In genomic region chr12:107917912-107918800, GRCh38 we compare ENCODE assay signal across 9 cellular contexts.
DNase-seq lines count a peak whose midpoint lies in the region; ATAC-seq and TF ChIP-seq lines count a peak whose summit lies in the region.
"Had no signal": no experiment of that assay in that cellular context is flagged by ENCODE, and none has a peak within 500 bp of the region (broad histone marks: within the 10 kb centered on the region; RNA-seq: fewer than 3 reads in every experiment).

No MANE protein-coding gene starts in this region.

- H3K27me3 Mint-ChIP-seq in activated T-helper 2 cell treated with anti-CD3 and anti-CD28 coated beads, Interferon-gamma antibody, Interleukin-2, Interleukin-4, amounts not matched to agents 10 μg/mL and 5 μg/mL and 100 μg/mL, durations not matched to agents 14 hours and 24 hours and 36 hours (ENCODE audit: low read depth), result peaks cover 15% of the 10 kb centered on the region

- H3K36me3 ChIP-seq in RWPE2 (ENCODE audit: low read depth) (no peaks in the 10 kb centered on the region), left ventricle myocardium inferior (no peaks in the 10 kb centered on the region), tibial nerve (no peaks in the 10 kb centered on the region)

- no peaks in the 10 kb centered on the region for H3K9me3 Mint-ChIP-seq in activated T-helper 2 cell treated with anti-CD3 and anti-CD28 coated beads, Interferon-gamma antibody, Interleukin-2, Interleukin-4, amounts not matched to agents 10 μg/mL and 5 μg/mL and 100 μg/mL, durations not matched to agents 14 hours and 24 hours and 36 hours
- H3K9me3 Mint-ChIP-seq: IgD-negative memory B cell had no signal

- H3K27ac ChIP-seq in RWPE2 (ENCODE audit: poor library complexity, severe bottlenecking) (no peak overlapping the region), left ventricle myocardium inferior (replicated peaks) (no peak overlapping the region), tibial nerve (no peak overlapping the region)

- ATAC-seq in RWPE2 (ENCODE audit: low read depth) (peak; percentile 79), GM21786 (IDR thresholded peaks at IDR 0.05; ENCODE audit: unreplicated experiment) (no peak), HG03520 (IDR thresholded peaks at IDR 0.05; ENCODE audit: unreplicated experiment) (no peak)

- H3K4me1 ChIP-seq in RWPE2 (ENCODE audit: insufficient read depth, poor library complexity, severe bottlenecking) (no peaks in the 10 kb centered on the region), left ventricle myocardium inferior (no peaks in the 10 kb centered on the region), tibial nerve (no peaks in the 10 kb centered on the region)

- H3K27me3 ChIP-seq in RWPE2 (ENCODE audit: insufficient read depth, poor library complexity, severe bottlenecking) (peaks cover 8% of the 10 kb centered on the region), left ventricle myocardium inferior (ENCODE audit: low read depth) (peaks cover 88% of the 10 kb centered on the region), tibial nerve (peaks cover 0 to 18% of the 10 kb centered on the region in 2 donors)

- no peak overlapping the region for H3K27ac Mint-ChIP-seq in activated T-helper 2 cell treated with anti-CD3 and anti-CD28 coated beads, Interferon-gamma antibody, Interleukin-2, Interleukin-4, amounts not matched to agents 10 μg/mL and 5 μg/mL and 100 μg/mL, durations not matched to agents 14 hours and 24 hours and 36 hours
- H3K27ac Mint-ChIP-seq: IgD-negative memory B cell had no signal

- intact Hi-C loops in left ventricle myocardium inferior (cut with micrococcal nuclease), result no loop called here
- intact Hi-C loops in activated T-helper 2 cell treated with anti-CD3 and anti-CD28 coated beads, Interferon-gamma antibody, Interleukin-2, Interleukin-4, amounts not matched to agents 10 μg/mL and 5 μg/mL and 100 μg/mL, durations not matched to agents 14 hours and 24 hours and 36 hours (cut with micrococcal nuclease), result no loop called here

- DNase-seq in DMS53 treated with DMSO at 0.1 percent for 48 hours (lab: John Stamatoyannopoulos, UW; ENCODE audit: unreplicated experiment) (peak; percentile 17), HuH-7 (ENCODE audit: low spot score) (peak; percentile 47), RWPE2 (ENCODE audit: low spot score) (no peak), left ventricle myocardium inferior (no peak), tibial nerve (ENCODE audit: low spot score in 2 of 2) (no peak)
- no peak for DNase-seq in activated T-helper 2 cell treated with anti-CD3 and anti-CD28 coated beads, Interferon-gamma antibody, Interleukin-2, Interleukin-4, amounts not matched to agents 10 μg/mL and 5 μg/mL and 100 μg/mL, durations not matched to agents 14 hours and 24 hours and 36 hours (ENCODE audit: low spot score)

- no peak for TF ChIP-seq POLR2A in tibial nerve (IDR thresholded peaks at IDR 0.05)

- WGBS in tibial nerve, 2 donors, result 23% methylated on average over 8 of the region's 8 CpGs

- no peak overlapping the region for H3K4me3 Mint-ChIP-seq in activated T-helper 2 cell treated with anti-CD3 and anti-CD28 coated beads, Interferon-gamma antibody, Interleukin-2, Interleukin-4, amounts not matched to agents 10 μg/mL and 5 μg/mL and 100 μg/mL, durations not matched to agents 14 hours and 24 hours and 36 hours (ENCODE audit: low read depth)
- H3K4me3 Mint-ChIP-seq: IgD-negative memory B cell had no signal

- no peak overlapping the region for H3K4me3 ChIP-seq in RWPE2 (ENCODE audit: severe bottlenecking)
- H3K4me3 ChIP-seq in left ventricle myocardium inferior, result no peak overlapping the region
- H3K4me3 ChIP-seq in tibial nerve, result no peak overlapping the region

- no peaks in the 10 kb centered on the region for H3K36me3 Mint-ChIP-seq in activated T-helper 2 cell treated with anti-CD3 and anti-CD28 coated beads, Interferon-gamma antibody, Interleukin-2, Interleukin-4, amounts not matched to agents 10 μg/mL and 5 μg/mL and 100 μg/mL, durations not matched to agents 14 hours and 24 hours and 36 hours (ENCODE audit: low read depth)
- H3K36me3 Mint-ChIP-seq: IgD-negative memory B cell had no signal

- no peaks in the 10 kb centered on the region for H3K4me1 Mint-ChIP-seq in activated T-helper 2 cell treated with anti-CD3 and anti-CD28 coated beads, Interferon-gamma antibody, Interleukin-2, Interleukin-4, amounts not matched to agents 10 μg/mL and 5 μg/mL and 100 μg/mL, durations not matched to agents 14 hours and 24 hours and 36 hours (ENCODE audit: low read depth)

- TF ChIP-seq EP300 in tibial nerve (IDR thresholded peaks at IDR 0.05), result no peak

- H3K9me3 ChIP-seq in RWPE2 (ENCODE audit: severe bottlenecking), result no peaks in the 10 kb centered on the region
- peaks cover 7% of the 10 kb centered on the region for H3K9me3 ChIP-seq in left ventricle myocardium inferior (replicated peaks)
- no peaks in the 10 kb centered on the region for H3K9me3 ChIP-seq in tibial nerve

- TF ChIP-seq CTCF in RWPE2 (IDR thresholded peaks at IDR 0.05; ENCODE audit: poor library complexity, severe bottlenecking) (peak; percentile 88), left ventricle myocardium inferior (IDR thresholded peaks at IDR 0.05; ENCODE audit: borderline replicate concordance) (peak; percentile 68), tibial nerve (IDR thresholded peaks at IDR 0.05) (peak; percentile 34 to 59 (median 45))

Comparison
In these comparisons a context has a peak if more than half of its experiments do, and no peak if none do; other contexts are left out.
1. DNase-seq: peak in DMS53 treated with DMSO at 0.1 percent for 48 hours (single experiment) and HuH-7 (single experiment); none in RWPE2 (single experiment), left ventricle myocardium inferior (single experiment), tibial nerve (0 of 2) and activated T-helper 2 cell treated with anti-CD3 and anti-CD28 coated beads, Interferon-gamma antibody, Interleukin-2, Interleukin-4, amounts not matched to agents 10 μg/mL and 5 μg/mL and 100 μg/mL, durations not matched to agents 14 hours and 24 hours and 36 hours (single experiment).
2. Peak in every context shown above with its lines, with median percentiles within 50 percentile points of each other: CTCF ChIP-seq.